Comparison of ENCODE assay signal across 8 cellular contexts in the genomic region with DNA sequence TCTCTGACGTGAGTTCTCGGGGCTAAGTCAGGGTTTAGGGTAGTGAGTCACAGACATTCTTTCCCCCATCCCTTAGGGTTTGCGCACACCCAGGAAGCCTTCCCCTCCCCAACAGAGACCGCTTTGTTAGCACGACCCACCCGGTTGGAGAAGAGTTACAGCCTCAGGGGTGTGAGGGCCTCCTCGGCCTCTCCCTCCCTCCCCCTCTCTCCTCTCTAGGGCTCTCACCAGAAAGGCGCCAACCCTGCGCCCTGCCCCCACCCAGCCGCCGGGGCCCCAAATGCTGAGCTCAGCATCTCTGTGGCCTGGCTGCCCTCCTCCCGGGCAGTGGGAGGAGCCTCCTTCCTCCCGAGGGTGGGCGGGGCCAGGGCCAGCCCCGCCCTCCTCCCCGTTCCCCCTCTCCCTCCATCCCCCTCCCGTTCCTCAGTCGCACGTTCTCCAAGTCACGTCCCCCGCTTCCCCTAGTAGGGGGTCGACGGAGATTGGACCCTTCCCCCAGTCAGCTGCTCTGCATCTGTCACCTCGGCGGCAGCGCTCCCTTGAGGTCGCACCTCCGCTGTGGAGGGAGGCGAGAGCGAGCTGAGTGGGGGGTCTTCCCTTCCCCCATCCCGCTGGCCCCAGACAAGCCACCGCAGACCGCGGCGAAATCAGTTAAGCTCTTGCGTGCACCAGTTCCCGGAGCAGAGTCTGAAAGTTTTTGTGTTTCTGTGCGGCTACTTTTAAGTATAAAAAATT. TPM values are rescaled to one million over a fixed set of nuclear protein-coding genes. Genes with fewer than 3 reads are reported as not detected.
A peak's percentile ranks its signal among the peaks of the same experiment; 100 is the strongest.
DNase-seq lines count a peak whose midpoint lies in the region; ATAC-seq lines count a peak whose summit lies in the region.

No MANE protein-coding gene starts in this region.

- WGBS in right cardiac atrium, result 2% methylated on average over 38 of the region's 38 CpGs

- H3K4me3 Mint-ChIP-seq in T-helper 1 cell treated with Interleukin-12 subunit alpha and Interleukin-12 subunit beta and Interleukin-4 antibody, amounts not matched to agents 30 μg/mL and 1 μg/mL, for 36 hours, result peak overlapping the region; percentile 83

- H3K9me3 ChIP-seq in right cardiac atrium (ENCODE audit: control insufficient read depth, low read length), result no peaks in the 10 kb centered on the region

- peak; percentile 95 for DNase-seq in GM03348 (ENCODE audit: low spot score)
- peak; percentile 87 for DNase-seq in H4 (ENCODE audit: low spot score)
- DNase-seq in LoVo (ENCODE audit: low spot score), result peak; percentile 89
- DNase-seq in amygdala (lab: John Stamatoyannopoulos, UW), result peak; percentile 37 to 92 (median 79)
- peak; percentile 89 to 96 (median 96) for DNase-seq in right cardiac atrium
- no peak for DNase-seq in NCI-H1105 treated with DMSO at 0.1 percent for 48 hours (lab: John Stamatoyannopoulos, UW)

- no peak overlapping the region for H3K9ac ChIP-seq in rectal smooth muscle tissue (ENCODE audit: low read length)

- H3K9me3 Mint-ChIP-seq in T-helper 1 cell treated with Interleukin-12 subunit alpha and Interleukin-12 subunit beta and Interleukin-4 antibody, amounts not matched to agents 30 μg/mL and 1 μg/mL, for 36 hours, result no peaks in the 10 kb centered on the region

- H3K4me3 ChIP-seq in right cardiac atrium (ENCODE audit: low read length) (peak overlapping the region; percentile 45), rectal smooth muscle tissue (ENCODE audit: low read length) (peak overlapping the region; percentile 77)

- peaks cover 2% of the 10 kb centered on the region for H3K36me3 Mint-ChIP-seq in T-helper 1 cell treated with Interleukin-12 subunit alpha and Interleukin-12 subunit beta and Interleukin-4 antibody, amounts not matched to agents 30 μg/mL and 1 μg/mL, for 36 hours (ENCODE audit: low read depth)

- H3K27me3 Mint-ChIP-seq in T-helper 1 cell treated with Interleukin-12 subunit alpha and Interleukin-12 subunit beta and Interleukin-4 antibody, amounts not matched to agents 30 μg/mL and 1 μg/mL, for 36 hours (ENCODE audit: low read depth), result no peaks in the 10 kb centered on the region

- peak overlapping the region; percentile 97 for H3K27ac Mint-ChIP-seq in T-helper 1 cell treated with Interleukin-12 subunit alpha and Interleukin-12 subunit beta and Interleukin-4 antibody, amounts not matched to agents 30 μg/mL and 1 μg/mL, for 36 hours

- H3K4me1 Mint-ChIP-seq in T-helper 1 cell treated with Interleukin-12 subunit alpha and Interleukin-12 subunit beta and Interleukin-4 antibody, amounts not matched to agents 30 μg/mL and 1 μg/mL, for 36 hours (ENCODE audit: low read depth), result peaks cover 60% of the 10 kb centered on the region

- no peaks in the 10 kb centered on the region for H3K36me3 ChIP-seq in rectal smooth muscle tissue (ENCODE audit: control insufficient read depth, insufficient read depth, low read length)

- H3K27me3 ChIP-seq in right cardiac atrium (ENCODE audit: control insufficient read depth, insufficient read depth) (no peaks in the 10 kb centered on the region), rectal smooth muscle tissue (ENCODE audit: control insufficient read depth, insufficient read depth, low read length) (no peaks in the 10 kb centered on the region)

- peak overlapping the region; percentile 98 for H3K27ac ChIP-seq in right cardiac atrium (ENCODE audit: low read length)
- peak overlapping the region; percentile 79 for H3K27ac ChIP-seq in rectal smooth muscle tissue (ENCODE audit: low read depth, low read length)

- peak; percentile 92 to 93 for ATAC-seq in right cardiac atrium

- H3K4me1 ChIP-seq in right cardiac atrium (ENCODE audit: control insufficient read depth, insufficient read depth, low read length) (peaks cover 20% of the 10 kb centered on the region), rectal smooth muscle tissue (ENCODE audit: control insufficient read depth, insufficient read depth, low read length) (peaks cover 17% of the 10 kb centered on the region)

- intact Hi-C loops in right cardiac atrium (cut with DNase I), result no loop called here

RNA-seq across cellular contexts. Expression of a gene that starts 13.0 kb away (rescaled TPM):
- 227 and 278 TPM in 2 replicates for total RNA-seq in H4 (2014; rRNA removed; shearing (Covaris generic))
- total RNA-seq in right cardiac atrium, result 100 to 1,000 TPM in 1 of 4 donors, 10 to 100 TPM in 3; 33.0 to 113 (median 76.5) TPM
- polyA plus RNA-seq in right cardiac atrium, result 53.6 TPM

RNA-seq across cellular contexts. Expression of a gene that starts 44.7 kb away (rescaled TPM):
- total RNA-seq in H4 (2014; rRNA removed; shearing (Covaris generic)), result 47.3 and 51.5 TPM in 2 replicates
- total RNA-seq in right cardiac atrium, result 10 to 100 TPM; 27.6 to 37.9 (median 32.8) TPM
- polyA plus RNA-seq in right cardiac atrium, result 26.0 TPM

RNA-seq across cellular contexts. Expression of a gene that starts 44.9 kb away (rescaled TPM):
- 80.9 and 98.5 TPM in 2 replicates for total RNA-seq in H4 (2014; rRNA removed; shearing (Covaris generic))
- 100 to 1,000 TPM; 190 to 236 (median 223) TPM for total RNA-seq in right cardiac atrium
- 287 TPM for polyA plus RNA-seq in right cardiac atrium
